ENCODE assay signal across 17 cellular contexts in the genomic region with DNA sequence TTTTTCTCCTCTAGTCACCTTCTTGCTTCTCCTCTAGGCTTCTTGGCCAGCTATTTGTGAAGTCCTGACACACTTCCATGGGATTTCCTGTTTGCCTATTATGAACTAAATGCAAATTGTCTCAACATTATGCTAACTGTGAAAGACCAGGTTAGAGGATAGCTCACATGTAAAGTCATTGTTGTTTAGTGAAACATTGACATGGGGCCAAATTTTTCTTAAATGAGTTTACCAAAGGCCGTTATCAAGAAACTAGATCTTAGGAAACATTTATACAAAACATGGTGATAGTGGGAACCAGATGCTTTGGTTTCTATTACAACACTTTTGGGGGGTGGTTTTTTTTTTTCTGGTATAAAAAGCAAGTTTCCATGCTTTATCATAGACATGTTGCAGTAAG.
DNase-seq lines count a peak whose midpoint lies in the region; ATAC-seq and TF ChIP-seq lines count a peak whose summit lies in the region.
"Had no signal": no experiment of that assay in that cellular context is flagged by ENCODE, and none has a peak within 500 bp of the region (broad histone marks: within the 10 kb centered on the region; RNA-seq: fewer than 3 reads in every experiment).

No MANE protein-coding gene starts in this region.

- no peaks in the 10 kb centered on the region for H3K9me3 Mint-ChIP-seq in WTC11
- H3K9me3 Mint-ChIP-seq: activated T-helper 17 cell treated with anti-CD3 and anti-CD28 coated beads, Interleukin-2, amount 50 U/mL, for 72 hours had no signal

- peak; percentile 53 for DNase-seq in HCEC 1CT
- DNase-seq in WTC11 (ENCODE audit: low spot score), result no peak
- peak; percentile 81 for DNase-seq in fibroblast of mammary gland (ENCODE audit: low read depth)
- DNase-seq in skeletal muscle cell (ENCODE audit: low read depth), result peak; percentile 47
- no peak for DNase-seq in KBM-7
- no peak for DNase-seq in C1 segment of cervical spinal cord (lab: John Stamatoyannopoulos, UW)
- DNase-seq: activated CD4-positive, alpha-beta T cell treated with anti-CD3 and anti-CD28 coated beads, Interleukin-2, amount 50 U/mL, for 48 hours; body of pancreas; effector memory CD8-positive, alpha-beta T cell; lower lobe of right lung; NCI-H1436; substantia nigra; T-helper 17 cell had no signal

- no peaks in the 10 kb centered on the region for H3K36me3 Mint-ChIP-seq in WTC11

- H3K4me1 Mint-ChIP-seq in WTC11, result peaks cover 30% of the 10 kb centered on the region
- H3K4me1 Mint-ChIP-seq: activated T-helper 17 cell treated with anti-CD3 and anti-CD28 coated beads, Interleukin-2, amount 50 U/mL, for 72 hours; T-helper 17 cell had no signal

- in situ Hi-C loops in KBM-7 (cut with MboI; ENCODE audit: low pct_unique_long_range_greater_than_20kb, low sequenced_read_pairs), result no loop called here

- no peak for TF ChIP-seq CTCF in WTC11 (IDR thresholded peaks at IDR 0.05)
- no peak for TF ChIP-seq CTCF in fibroblast of mammary gland (conservative IDR thresholded peaks at IDR 0.05; ENCODE audit: control insufficient read depth, insufficient read depth, low read depth, low read length)

- no peak overlapping the region for H3K4me3 Mint-ChIP-seq in WTC11
- H3K4me3 Mint-ChIP-seq: activated T-helper 17 cell treated with anti-CD3 and anti-CD28 coated beads, Interleukin-2, amount 50 U/mL, for 72 hours; effector memory CD8-positive, alpha-beta T cell; neural crest cell; T-helper 17 cell had no signal

- POLR2A ChIA-PET in WTC11 (lab: Charles Lee), result no interaction called here

- H3K4me3 ChIP-seq in fibroblast of mammary gland (ENCODE audit: control insufficient read depth, low read depth, low read length) (no peak overlapping the region), skeletal muscle cell (ENCODE audit: low read depth, low read length) (no peak overlapping the region)
- H3K4me3 ChIP-seq: body of pancreas, lower lobe of right lung had no signal

- ATAC-seq in WTC11 (no peak), GM21619 (IDR thresholded peaks at IDR 0.05; ENCODE audit: unreplicated experiment) (no peak)
- ATAC-seq: activated T-helper 17 cell treated with anti-CD3 and anti-CD28 coated beads, Interleukin-2, amount 50 U/mL, for 72 hours; body of pancreas; effector memory CD8-positive, alpha-beta T cell; lower lobe of right lung; Panc1; T-helper 17 cell had no signal

- peak overlapping the region; percentile 26 for H3K27ac Mint-ChIP-seq in WTC11
- H3K27ac Mint-ChIP-seq: activated T-helper 17 cell treated with anti-CD3 and anti-CD28 coated beads, Interleukin-2, amount 50 U/mL, for 72 hours; effector memory CD8-positive, alpha-beta T cell; T-helper 17 cell had no signal

- no peaks in the 10 kb centered on the region for H3K27me3 Mint-ChIP-seq in WTC11 (ENCODE audit: low read depth)
- H3K27me3 Mint-ChIP-seq: activated T-helper 17 cell treated with anti-CD3 and anti-CD28 coated beads, Interleukin-2, amount 50 U/mL, for 72 hours; effector memory CD8-positive, alpha-beta T cell; T-helper 17 cell had no signal

- CTCF ChIA-PET in WTC11 (lab: Charles Lee), result interaction anchor here (2.0 kb wide), 1 partner anchor 176 kb away, joined by 6 read pairs; no protein-coding TSS in a partner anchor

TF ChIP-seq in WTC11, 78 proteins besides CTCF, POLR2A, EP300 and RAD21 (continues in another document):
- TF ChIP-seq, protein P1, sequence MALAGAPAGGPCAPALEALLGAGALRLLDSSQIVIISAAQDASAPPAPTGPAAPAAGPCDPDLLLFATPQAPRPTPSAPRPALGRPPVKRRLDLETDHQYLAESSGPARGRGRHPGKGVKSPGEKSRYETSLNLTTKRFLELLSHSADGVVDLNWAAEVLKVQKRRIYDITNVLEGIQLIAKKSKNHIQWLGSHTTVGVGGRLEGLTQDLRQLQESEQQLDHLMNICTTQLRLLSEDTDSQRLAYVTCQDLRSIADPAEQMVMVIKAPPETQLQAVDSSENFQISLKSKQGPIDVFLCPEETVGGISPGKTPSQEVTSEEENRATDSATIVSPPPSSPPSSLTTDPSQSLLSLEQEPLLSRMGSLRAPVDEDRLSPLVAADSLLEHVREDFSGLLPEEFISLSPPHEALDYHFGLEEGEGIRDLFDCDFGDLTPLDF (CRISPR knock-in tag; IDR thresholded peaks at IDR 0.05), result no peak
- TF ChIP-seq EMX1 (CRISPR knock-in tag; IDR thresholded peaks at IDR 0.05), result no peak
- TF ChIP-seq CREB1 (CRISPR knock-in tag; IDR thresholded peaks at IDR 0.05), result no peak
- no peak for TF ChIP-seq JAZF1 (CRISPR knock-in tag; IDR thresholded peaks at IDR 0.05)
- TF ChIP-seq AR (CRISPR knock-in tag; IDR thresholded peaks at IDR 0.05), result no peak
- no peak for TF ChIP-seq TCF7 (CRISPR knock-in tag; IDR thresholded peaks at IDR 0.05; ENCODE audit: low read depth)
- TF ChIP-seq ZNF138 (CRISPR knock-in tag; conservative IDR thresholded peaks at IDR 0.05), result no peak
- TF ChIP-seq, protein P2, sequence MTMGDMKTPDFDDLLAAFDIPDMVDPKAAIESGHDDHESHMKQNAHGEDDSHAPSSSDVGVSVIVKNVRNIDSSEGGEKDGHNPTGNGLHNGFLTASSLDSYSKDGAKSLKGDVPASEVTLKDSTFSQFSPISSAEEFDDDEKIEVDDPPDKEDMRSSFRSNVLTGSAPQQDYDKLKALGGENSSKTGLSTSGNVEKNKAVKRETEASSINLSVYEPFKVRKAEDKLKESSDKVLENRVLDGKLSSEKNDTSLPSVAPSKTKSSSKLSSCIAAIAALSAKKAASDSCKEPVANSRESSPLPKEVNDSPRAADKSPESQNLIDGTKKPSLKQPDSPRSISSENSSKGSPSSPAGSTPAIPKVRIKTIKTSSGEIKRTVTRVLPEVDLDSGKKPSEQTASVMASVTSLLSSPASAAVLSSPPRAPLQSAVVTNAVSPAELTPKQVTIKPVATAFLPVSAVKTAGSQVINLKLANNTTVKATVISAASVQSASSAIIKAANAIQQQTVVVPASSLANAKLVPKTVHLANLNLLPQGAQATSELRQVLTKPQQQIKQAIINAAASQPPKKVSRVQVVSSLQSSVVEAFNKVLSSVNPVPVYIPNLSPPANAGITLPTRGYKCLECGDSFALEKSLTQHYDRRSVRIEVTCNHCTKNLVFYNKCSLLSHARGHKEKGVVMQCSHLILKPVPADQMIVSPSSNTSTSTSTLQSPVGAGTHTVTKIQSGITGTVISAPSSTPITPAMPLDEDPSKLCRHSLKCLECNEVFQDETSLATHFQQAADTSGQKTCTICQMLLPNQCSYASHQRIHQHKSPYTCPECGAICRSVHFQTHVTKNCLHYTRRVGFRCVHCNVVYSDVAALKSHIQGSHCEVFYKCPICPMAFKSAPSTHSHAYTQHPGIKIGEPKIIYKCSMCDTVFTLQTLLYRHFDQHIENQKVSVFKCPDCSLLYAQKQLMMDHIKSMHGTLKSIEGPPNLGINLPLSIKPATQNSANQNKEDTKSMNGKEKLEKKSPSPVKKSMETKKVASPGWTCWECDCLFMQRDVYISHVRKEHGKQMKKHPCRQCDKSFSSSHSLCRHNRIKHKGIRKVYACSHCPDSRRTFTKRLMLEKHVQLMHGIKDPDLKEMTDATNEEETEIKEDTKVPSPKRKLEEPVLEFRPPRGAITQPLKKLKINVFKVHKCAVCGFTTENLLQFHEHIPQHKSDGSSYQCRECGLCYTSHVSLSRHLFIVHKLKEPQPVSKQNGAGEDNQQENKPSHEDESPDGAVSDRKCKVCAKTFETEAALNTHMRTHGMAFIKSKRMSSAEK (CRISPR knock-in tag; IDR thresholded peaks at IDR 0.05; ENCODE audit: borderline replicate concordance), result no peak
- TF ChIP-seq MYBL2 (CRISPR knock-in tag; IDR thresholded peaks at IDR 0.05), result no peak
- no peak for TF ChIP-seq ESRRA (CRISPR knock-in tag; IDR thresholded peaks at IDR 0.05; ENCODE audit: borderline replicate concordance)
- TF ChIP-seq PREB (CRISPR knock-in tag; IDR thresholded peaks at IDR 0.05; ENCODE audit: borderline replicate concordance), result no peak
- no peak for TF ChIP-seq ZNF219 (CRISPR knock-in tag; IDR thresholded peaks at IDR 0.05; ENCODE audit: borderline replicate concordance)
- TF ChIP-seq IRF2 (CRISPR knock-in tag; IDR thresholded peaks at IDR 0.05; ENCODE audit: borderline replicate concordance, low read depth), result no peak
- no peak for TF ChIP-seq GTF2I (CRISPR knock-in tag; conservative IDR thresholded peaks at IDR 0.05)
- no peak for TF ChIP-seq RORB (CRISPR knock-in tag; IDR thresholded peaks at IDR 0.05)
- TF ChIP-seq ZNF396 (CRISPR knock-in tag; IDR thresholded peaks at IDR 0.05; ENCODE audit: borderline replicate concordance), result no peak
- TF ChIP-seq NFATC4 (CRISPR knock-in tag; IDR thresholded peaks at IDR 0.05), result no peak

Comparison
In these comparisons a context has a peak if more than half of its experiments do, and no peak if none do; other contexts are left out.
1. DNase-seq: peak in HCEC 1CT (single experiment), fibroblast of mammary gland (single experiment) and skeletal muscle cell (single experiment); none in WTC11 (single experiment), KBM-7 (single experiment) and C1 segment of cervical spinal cord (0 of 14).